In genomic region chr4:127632420-127633403, GRCh38 we compare ENCODE assay signal across 8 cellular contexts. TPM values are rescaled to one million over a fixed set of nuclear protein-coding genes. Genes with fewer than 3 reads are reported as not detected.
A peak's percentile ranks its signal among the peaks of the same experiment; 100 is the strongest.
DNase-seq lines count a peak whose midpoint lies in the region; ATAC-seq and TF ChIP-seq lines count a peak whose summit lies in the region.

TSS of gene INTU (plus strand) at chr4:127632957. CDS start at chr4:127633035, 78 bp downstream.

- peaks cover 9 to 17% of the 10 kb centered on the region in 2 donors for H3K4me1 Mint-ChIP-seq in immature natural killer cell

- no peaks in the 10 kb centered on the region for H3K9me2 ChIP-seq in HCT116 (ENCODE audit: insufficient read depth)

- H3K27ac Mint-ChIP-seq in immature natural killer cell: no peak within 1 kb of the TSS

- intact Hi-C loops in HCT116 (cut with micrococcal nuclease): no loop called here
- intact Hi-C loops in gastrocnemius medialis (cut with DNase I; ENCODE audit: low total_unique reads): loop anchor here (5.0 to 10.0 kb wide), 3 partner anchors 150 to 1462 kb away; partner anchors contain the start of genes ABHD18, C4orf33, HSPA4L and MFSD8

- peaks cover 14% of the 10 kb centered on the region for H3K79me2 ChIP-seq in HCT116 (ENCODE audit: insufficient read depth, low read length)

- TF ChIP-seq CTCF in HCT116 (IDR thresholded peaks at IDR 0.05 in 2 of 3, conservative IDR thresholded peaks at IDR 0.05 in 1 of 3; ENCODE audit: borderline replicate concordance in 1 of 3, insufficient read depth in 1 of 3, low read depth in 2 of 3, low read length in 2 of 3) (no peak), gastrocnemius medialis (IDR thresholded peaks at IDR 0.05 in 4 of 5, conservative IDR thresholded peaks at IDR 0.05 in 1 of 5) (no peak)

- no peak for TF ChIP-seq POLR2A in HCT116 (IDR thresholded peaks at IDR 0.05; ENCODE audit: borderline replicate concordance, extremely low read depth, insufficient read depth, insufficient read length)
- TF ChIP-seq POLR2A in gastrocnemius medialis (IDR thresholded peaks at IDR 0.05): no peak

- POLR2A ChIA-PET in HCT116 (lab: Charles Lee): interaction anchor here (0.7 to 1.4 kb wide), 4 partner anchors 11 to 76 kb away, joined by 3 to 4 read pairs (median 3); no protein-coding TSS in a partner anchor

- H3K9me3 ChIP-seq in HCT116 (ENCODE audit: control insufficient read depth in 1 of 2, insufficient read depth in 1 of 2, low read depth in 1 of 2, low read length in 2 of 2) (no peaks in the 10 kb centered on the region), MG63 (no peaks in the 10 kb centered on the region), gastrocnemius medialis (no peaks in the 10 kb centered on the region)

- H2AFZ ChIP-seq in HCT116 (ENCODE audit: low read depth, low read length, poor library complexity, severe bottlenecking): peak within 1 kb of the TSS; percentile 98

- peak within 1 kb of the TSS; percentile 67 to 96 for H3K4me3 ChIP-seq in HCT116 (replicated peaks in 1 of 2; ENCODE audit: low read depth in 1 of 2, low read length in 2 of 2)
- peak within 1 kb of the TSS; percentile 73 for H3K4me3 ChIP-seq in MG63
- H3K4me3 ChIP-seq in gastrocnemius medialis: peak within 1 kb of the TSS; percentile 62 to 94 (median 76)

- H3K27ac ChIP-seq in HCT116 (ENCODE audit: low read depth, low read length) (peak within 1 kb of the TSS; percentile 34; the same call in 1 of the 2 replicates), gastrocnemius medialis (peak within 1 kb of the TSS in 2 of 4 donors; percentile 34 to 58)

- peaks cover 12 to 18% (median 14%) of the 10 kb centered on the region in 3 donors for H3K27me3 Mint-ChIP-seq in immature natural killer cell (ENCODE audit: low read depth in 3 of 3)

- H3K9ac ChIP-seq in HCT116 (ENCODE audit: low read length): peak within 1 kb of the TSS; percentile 88

- peaks cover 0 to 17% of the 10 kb centered on the region in 2 experiments; a peak in 3 of 4 replicates for H3K4me1 ChIP-seq in HCT116 (ENCODE audit: control insufficient read depth in 1 of 2, insufficient read depth in 2 of 2, low read length in 2 of 2)
- peaks cover 12 to 18% of the 10 kb centered on the region in 2 donors for H3K4me1 ChIP-seq in gastrocnemius medialis

- no peak for TF ChIP-seq RAD21 in HCT116 (IDR thresholded peaks at IDR 0.05; ENCODE audit: low read depth)

- RAD21 ChIA-PET in HCT116 (lab: Charles Lee; ENCODE audit: low non-redundant PET in 1 of 2, low total read pairs in 2 of 2, uncharacterized antibody in 2 of 2, unreplicated experiment in 2 of 2): no interaction called here

- in situ Hi-C loops in gastrocnemius medialis (cut with MboI; ENCODE audit: low sequenced_read_pairs in 4 of 4): loop anchor here in 2 of 4 donors (25.0 kb wide), 1 partner anchor 330 kb away; the partner anchor contains the start of genes ABHD18 (in 2 of the 2) and MFSD8 (in 2 of the 2)

- H3K9me3 Mint-ChIP-seq in immature natural killer cell: peaks cover 0 to 41% (median 3%) of the 10 kb centered on the region in 6 donors

- CTCF ChIA-PET in HCT116 (lab: Charles Lee): interaction anchor here (0.6 to 1.3 kb wide), 4 partner anchors 28 to 100 kb away, joined by 3 to 5 read pairs (median 4); no protein-coding TSS in a partner anchor

- peak within 1 kb of the TSS; percentile 91 for H3K4me2 ChIP-seq in HCT116 (ENCODE audit: low read length)

- H3K27me3 ChIP-seq in HCT116 (ENCODE audit: insufficient read depth, low read length) (no peaks in the 10 kb centered on the region), MG63 (no peaks in the 10 kb centered on the region), gastrocnemius medialis (no peaks in the 10 kb centered on the region)

- H3K36me3 ChIP-seq in HCT116 (ENCODE audit: control insufficient read depth in 1 of 2, insufficient read depth in 2 of 2, low read length in 2 of 2) (no peaks in the 10 kb centered on the region), MG63 (no peaks in the 10 kb centered on the region), gastrocnemius medialis (no peaks in the 10 kb centered on the region)

- peak within 1 kb of the TSS; percentile 75 to 86 (median 84) for H3K4me3 Mint-ChIP-seq in immature natural killer cell

- no TSS peak for BruUV-seq in HCT116 (replicated peaks; lab: Mats Ljungman, UMichigan)

- peak; percentile 89 for DNase-seq in GM04504 (ENCODE audit: low read depth)
- peak; percentile 92 for DNase-seq in HCT116 (ENCODE audit: low read depth, low spot score)
- peak; percentile 93 for DNase-seq in MG63
- DNase-seq in SK-N-DZ (ENCODE audit: low spot score): peak; percentile 91
- DNase-seq in cerebellar cortex (ENCODE audit: low spot score): peak; percentile 99
- peak; percentile 6 to 19 (median 18) for DNase-seq in immature natural killer cell
- peak; percentile 89 to 91 for DNase-seq in gastrocnemius medialis
- DNase-seq in RPMI8226: no peak

- peak; percentile 99 for ATAC-seq in HCT116
- peak; percentile 100 for ATAC-seq in gastrocnemius medialis

- H3K36me3 Mint-ChIP-seq in immature natural killer cell: no peaks in the 10 kb centered on the region

- H4K20me1 ChIP-seq in HCT116 (ENCODE audit: insufficient read depth): no peaks in the 10 kb centered on the region

TF ChIP-seq in HCT116, 20 proteins besides CTCF, POLR2A, EP300 and RAD21:
- TF ChIP-seq SP1 (IDR thresholded peaks at IDR 0.05; ENCODE audit: low read depth) (peak; percentile 36; the same call in 1 of the 2 replicates), MAX (IDR thresholded peaks at IDR 0.05) (peak; percentile 60; the same call in 1 of the 2 replicates), POLR2AphosphoS5 (IDR thresholded peaks at IDR 0.05; ENCODE audit: low read depth, low read length) (peak; percentile 81), SRF (IDR thresholded peaks at IDR 0.05; ENCODE audit: low read depth) (no peak), EGR1 (IDR thresholded peaks at IDR 0.05; ENCODE audit: low read depth) (no peak), SIN3A (IDR thresholded peaks at IDR 0.05; ENCODE audit: low read depth) (peak; percentile 70; the same call in 1 of the 2 replicates), YY1 (IDR thresholded peaks at IDR 0.05; ENCODE audit: extremely low read depth, insufficient replicate concordance, low read depth, low read length) (peak; percentile 97), ELF1 (IDR thresholded peaks at IDR 0.05; ENCODE audit: borderline replicate concordance, low read depth) (no peak), ZNF274 (IDR thresholded peaks at IDR 0.05; ENCODE audit: low read depth, low read length) (no peak), CEBPB (IDR thresholded peaks at IDR 0.05; ENCODE audit: low read depth) (no peak), ZBTB33 (IDR thresholded peaks at IDR 0.05; ENCODE audit: extremely low read depth, insufficient replicate concordance, low read length) (peak; percentile 48), ATF3 (IDR thresholded peaks at IDR 0.05) (no peak)

RNA-seq across cellular contexts. Expression of gene INTU, which starts in this region (rescaled TPM):
- total RNA-seq in HCT116 (2021; ENCODE audit: unreplicated experiment) (12.0 TPM), gastrocnemius medialis (1 to 10 TPM in 2 of 4 donors, under 1 TPM in 2; 0.65 to 2.6 (median 1.7) TPM)
- polyA plus RNA-seq in HCT116 (2012): 2.4 and 3.5 TPM in 2 replicates
- total RNA-seq in MG63 (2014; rRNA removed; shearing (Covaris generic); ENCODE audit: low replicate concordance): 1.2 TPM in 2 replicates
- 5.7 and 9.0 TPM in 2 replicates for polyA plus RNA-seq in SK-N-DZ (2014; cell fraction: cytosol; rRNA removed)
- polyA plus RNA-seq in SK-N-DZ (2014; cell fraction: nucleus; rRNA removed): 27.4 and 27.7 TPM in 2 replicates
- polyA plus RNA-seq in immature natural killer cell: under 1 TPM in 1 of 3 donors, not detected in 2; 0.21 TPM

Comparison
In these comparisons a context has a peak if more than half of its experiments do, and no peak if none do; other contexts are left out.
1. Peak in DNase-seq in immature natural killer cell; RNA of the gene not detected or under 1 TPM.